ENCODE assay signal across 22 cellular contexts in the genomic region with DNA sequence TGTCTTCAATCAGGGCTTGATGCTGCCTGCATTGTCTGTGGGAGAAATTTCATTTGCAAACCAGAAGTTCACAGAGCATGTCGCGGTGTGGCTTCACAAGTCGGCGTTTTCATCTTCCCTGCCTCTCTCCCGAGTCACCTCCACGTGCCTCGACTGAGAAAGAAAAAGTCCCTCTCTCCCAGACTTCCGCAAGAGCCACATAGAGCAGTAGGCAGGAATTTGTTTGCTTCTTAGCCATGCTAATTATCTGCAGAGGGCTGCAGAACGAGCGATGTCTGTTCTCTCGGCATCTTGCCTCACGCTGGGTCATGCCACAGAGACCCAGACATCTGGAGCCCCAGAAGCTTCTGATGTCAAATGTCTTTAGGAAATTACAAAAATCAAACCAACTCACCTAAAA.
DNase-seq lines count a peak whose midpoint lies in the region; ATAC-seq and TF ChIP-seq lines count a peak whose summit lies in the region.
"Had no signal": no experiment of that assay in that cellular context is flagged by ENCODE, and none has a peak within 500 bp of the region (broad histone marks: within the 10 kb centered on the region; RNA-seq: fewer than 3 reads in every experiment).

No MANE protein-coding gene starts in this region.

- no peaks in the 10 kb centered on the region for H3K27me3 ChIP-seq in A673 (replicated peaks; ENCODE audit: insufficient read depth, low read depth, low read length, poor library complexity)
- no peaks in the 10 kb centered on the region for H3K27me3 ChIP-seq in mesendoderm (ENCODE audit: insufficient read depth, low read length, poor library complexity)
- H3K27me3 ChIP-seq: vagina had no signal

- H3K27me3 Mint-ChIP-seq in WTC11 (ENCODE audit: low read depth): peaks cover 10% of the 10 kb centered on the region

- H3K4me1 Mint-ChIP-seq in WTC11: peaks cover 13% of the 10 kb centered on the region

- no peak overlapping the region for H3K4me2 ChIP-seq in mesendoderm (ENCODE audit: low read length)

- DNase-seq in A673 (ENCODE audit: low spot score) (peak; percentile 18), Daoy (ENCODE audit: low read depth) (peak; percentile 7), WTC11 (ENCODE audit: low spot score) (no peak), mesendoderm (peak; percentile 49), activated gamma-delta T cell (lab: John Stamatoyannopoulos, UW) (no peak), cerebellum (ENCODE audit: low spot score) (no peak)
- DNase-seq in effector CD4-positive, alpha-beta T cell: no peak
- DNase-seq: activated CD4-positive, alpha-beta memory T cell treated with anti-CD3 and anti-CD28 coated beads for 36 hours; activated CD4-positive, CD25-positive, alpha-beta regulatory T cell; activated naive CD8-positive, alpha-beta T cell treated with anti-CD3 and anti-CD28 coated beads for 36 hours; foreskin fibroblast; heart right ventricle; naive thymus-derived CD8-positive, alpha-beta T cell; NCI-H1048; NCI-H187; NCI-H774; stimulated activated CD4-positive, alpha-beta T cell treated with anti-CD3 and anti-CD28 coated beads, Interleukin-4, amount 100 ng/mL, for 4 hours had no signal

- H3K18ac ChIP-seq in mesendoderm (ENCODE audit: low read length): no peak overlapping the region

- POLR2A ChIA-PET in A673 (lab: Charles Lee; ENCODE audit: low non-redundant PET) (interaction anchor here (0.5 kb wide), 1 partner anchor 1093 kb away, joined by 7 read pairs; no protein-coding TSS in a partner anchor), WTC11 (lab: Charles Lee) (interaction anchor here (0.6 kb wide), 1 partner anchor 459 kb away, joined by 3 read pairs; no protein-coding TSS in a partner anchor)

- H2BK120ac ChIP-seq in mesendoderm (ENCODE audit: low read depth, low read length): no peak overlapping the region

- H3K27ac ChIP-seq in A673 (ENCODE audit: low read depth, low read length, poor library complexity, severe bottlenecking): no peak overlapping the region
- H3K27ac ChIP-seq in mesendoderm (ENCODE audit: low read depth, low read length): no peak overlapping the region
- H3K27ac ChIP-seq: heart right ventricle, vagina had no signal

- H3K4me3 ChIP-seq in A673 (ENCODE audit: low read depth, low read length, poor library complexity, severe bottlenecking): no peak overlapping the region
- H3K4me3 ChIP-seq in mesendoderm (ENCODE audit: low read length): no peak overlapping the region
- H3K4me3 ChIP-seq: GM12878, heart right ventricle, vagina had no signal

- H3K23ac ChIP-seq in mesendoderm (ENCODE audit: low read length): no peak overlapping the region

- H3K56ac ChIP-seq in mesendoderm (ENCODE audit: low read length): no peak overlapping the region

- H3K9me3 ChIP-seq in A673 (ENCODE audit: low read depth, low read length, poor library complexity, severe bottlenecking): no peaks in the 10 kb centered on the region
- H3K9me3 ChIP-seq: heart right ventricle, vagina had no signal

- H3K4me3 Mint-ChIP-seq in WTC11: no peak overlapping the region
- H3K4me3 Mint-ChIP-seq: activated CD4-positive, alpha-beta memory T cell treated with anti-CD3 and anti-CD28 coated beads for 36 hours; activated naive CD8-positive, alpha-beta T cell treated with anti-CD3 and anti-CD28 coated beads for 36 hours had no signal

- no CpG with 5 or more reads among the region's 12 CpGs for WGBS in mesendoderm (ENCODE audit: extremely low coverage, insufficient coverage, low lambda C conversion rate)

- H3K4me1 ChIP-seq in A673 (ENCODE audit: insufficient read depth, low read length, poor library complexity, severe bottlenecking): peaks cover 7% of the 10 kb centered on the region
- H3K4me1 ChIP-seq in mesendoderm (ENCODE audit: control insufficient read depth, low read depth, low read length): peaks cover 5% of the 10 kb centered on the region
- H3K4me1 ChIP-seq: vagina had no signal

- ATAC-seq in WTC11 (peak; percentile 64), GM18502 (IDR thresholded peaks at IDR 0.05; ENCODE audit: poor library complexity, unreplicated experiment) (no peak)
- ATAC-seq: GM12878; heart right ventricle; left lobe of liver; naive thymus-derived CD8-positive, alpha-beta T cell had no signal

- no peaks in the 10 kb centered on the region for H3K79me2 ChIP-seq in mesendoderm (ENCODE audit: control insufficient read depth, insufficient read depth, low read length)

- CTCF ChIA-PET in A673 (lab: Charles Lee): no interaction called here
- CTCF ChIA-PET in WTC11 (lab: Charles Lee): no interaction called here

- H3K36me3 ChIP-seq in A673 (ENCODE audit: insufficient read depth, low read length, poor library complexity, severe bottlenecking): no peaks in the 10 kb centered on the region
- H3K36me3 ChIP-seq in mesendoderm (ENCODE audit: control insufficient read depth, insufficient read depth, low read length): no peaks in the 10 kb centered on the region
- H3K36me3 ChIP-seq: heart right ventricle, vagina had no signal

- H4K5ac ChIP-seq in mesendoderm (ENCODE audit: low read length): no peak overlapping the region

- intact Hi-C loops in A673 (cut with micrococcal nuclease; ENCODE audit: unreplicated experiment): no loop called here

- no peak overlapping the region for H3K27ac Mint-ChIP-seq in WTC11
- H3K27ac Mint-ChIP-seq: activated CD4-positive, alpha-beta memory T cell treated with anti-CD3 and anti-CD28 coated beads for 36 hours; activated naive CD8-positive, alpha-beta T cell treated with anti-CD3 and anti-CD28 coated beads for 36 hours; naive thymus-derived CD8-positive, alpha-beta T cell had no signal

- H3K79me1 ChIP-seq in mesendoderm (ENCODE audit: low read length): no peaks in the 10 kb centered on the region

- TF ChIP-seq CTCF in A673 (conservative IDR thresholded peaks at IDR 0.05; ENCODE audit: low read depth, low read length): no peak
- TF ChIP-seq CTCF in WTC11 (IDR thresholded peaks at IDR 0.05): no peak

- H4K8ac ChIP-seq in mesendoderm (ENCODE audit: low read depth, low read length): no peak overlapping the region

- H3K36me3 Mint-ChIP-seq in WTC11: no peaks in the 10 kb centered on the region
- H3K36me3 Mint-ChIP-seq: activated CD4-positive, alpha-beta memory T cell treated with anti-CD3 and anti-CD28 coated beads for 36 hours; activated naive CD8-positive, alpha-beta T cell treated with anti-CD3 and anti-CD28 coated beads for 36 hours; CD4-positive, CD25-positive, alpha-beta regulatory T cell had no signal

- H3K9ac ChIP-seq in mesendoderm (ENCODE audit: low read length): no peak overlapping the region

- no TSS peak for BruUV-seq in A673 (replicated peaks; lab: Mats Ljungman, UMichigan)

- H2AK5ac ChIP-seq in mesendoderm (ENCODE audit: low read length): no peak overlapping the region

- H3K4ac ChIP-seq in mesendoderm (ENCODE audit: low read depth, low read length): no peak overlapping the region

- no peak overlapping the region for H2BK5ac ChIP-seq in mesendoderm (ENCODE audit: low read length)

- H3K9me3 Mint-ChIP-seq in WTC11: no peaks in the 10 kb centered on the region
- H3K9me3 Mint-ChIP-seq: activated CD4-positive, alpha-beta memory T cell treated with anti-CD3 and anti-CD28 coated beads for 36 hours; activated naive CD8-positive, alpha-beta T cell treated with anti-CD3 and anti-CD28 coated beads for 36 hours; naive thymus-derived CD8-positive, alpha-beta T cell had no signal

- H2BK15ac ChIP-seq in mesendoderm (replicated peaks; ENCODE audit: low read depth): no peak overlapping the region

TF ChIP-seq in WTC11, 78 proteins besides CTCF, POLR2A, EP300 and RAD21 (continues in another document):
- TF ChIP-seq MXD4 (CRISPR knock-in tag; IDR thresholded peaks at IDR 0.05; ENCODE audit: borderline replicate concordance) (no peak), HMGA2 (CRISPR knock-in tag; IDR thresholded peaks at IDR 0.05) (no peak), FOXP1 (CRISPR knock-in tag; IDR thresholded peaks at IDR 0.05; ENCODE audit: borderline replicate concordance) (no peak)
- TF ChIP-seq, protein P1, sequence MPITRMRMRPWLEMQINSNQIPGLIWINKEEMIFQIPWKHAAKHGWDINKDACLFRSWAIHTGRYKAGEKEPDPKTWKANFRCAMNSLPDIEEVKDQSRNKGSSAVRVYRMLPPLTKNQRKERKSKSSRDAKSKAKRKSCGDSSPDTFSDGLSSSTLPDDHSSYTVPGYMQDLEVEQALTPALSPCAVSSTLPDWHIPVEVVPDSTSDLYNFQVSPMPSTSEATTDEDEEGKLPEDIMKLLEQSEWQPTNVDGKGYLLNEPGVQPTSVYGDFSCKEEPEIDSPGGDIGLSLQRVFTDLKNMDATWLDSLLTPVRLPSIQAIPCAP (CRISPR knock-in tag; IDR thresholded peaks at IDR 0.05): no peak
- TF ChIP-seq, protein P2, sequence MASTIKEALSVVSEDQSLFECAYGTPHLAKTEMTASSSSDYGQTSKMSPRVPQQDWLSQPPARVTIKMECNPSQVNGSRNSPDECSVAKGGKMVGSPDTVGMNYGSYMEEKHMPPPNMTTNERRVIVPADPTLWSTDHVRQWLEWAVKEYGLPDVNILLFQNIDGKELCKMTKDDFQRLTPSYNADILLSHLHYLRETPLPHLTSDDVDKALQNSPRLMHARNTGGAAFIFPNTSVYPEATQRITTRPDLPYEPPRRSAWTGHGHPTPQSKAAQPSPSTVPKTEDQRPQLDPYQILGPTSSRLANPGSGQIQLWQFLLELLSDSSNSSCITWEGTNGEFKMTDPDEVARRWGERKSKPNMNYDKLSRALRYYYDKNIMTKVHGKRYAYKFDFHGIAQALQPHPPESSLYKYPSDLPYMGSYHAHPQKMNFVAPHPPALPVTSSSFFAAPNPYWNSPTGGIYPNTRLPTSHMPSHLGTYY (CRISPR knock-in tag; IDR thresholded peaks at IDR 0.05): no peak
- TF ChIP-seq, protein P3, sequence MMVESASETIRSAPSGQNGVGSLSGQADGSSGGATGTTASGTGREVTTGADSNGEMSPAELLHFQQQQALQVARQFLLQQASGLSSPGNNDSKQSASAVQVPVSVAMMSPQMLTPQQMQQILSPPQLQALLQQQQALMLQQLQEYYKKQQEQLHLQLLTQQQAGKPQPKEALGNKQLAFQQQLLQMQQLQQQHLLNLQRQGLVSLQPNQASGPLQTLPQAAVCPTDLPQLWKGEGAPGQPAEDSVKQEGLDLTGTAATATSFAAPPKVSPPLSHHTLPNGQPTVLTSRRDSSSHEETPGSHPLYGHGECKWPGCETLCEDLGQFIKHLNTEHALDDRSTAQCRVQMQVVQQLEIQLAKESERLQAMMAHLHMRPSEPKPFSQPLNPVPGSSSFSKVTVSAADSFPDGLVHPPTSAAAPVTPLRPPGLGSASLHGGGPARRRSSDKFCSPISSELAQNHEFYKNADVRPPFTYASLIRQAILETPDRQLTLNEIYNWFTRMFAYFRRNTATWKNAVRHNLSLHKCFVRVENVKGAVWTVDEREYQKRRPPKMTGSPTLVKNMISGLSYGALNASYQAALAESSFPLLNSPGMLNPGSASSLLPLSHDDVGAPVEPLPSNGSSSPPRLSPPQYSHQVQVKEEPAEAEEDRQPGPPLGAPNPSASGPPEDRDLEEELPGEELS (CRISPR knock-in tag; IDR thresholded peaks at IDR 0.05): no peak
- TF ChIP-seq, protein P4, sequence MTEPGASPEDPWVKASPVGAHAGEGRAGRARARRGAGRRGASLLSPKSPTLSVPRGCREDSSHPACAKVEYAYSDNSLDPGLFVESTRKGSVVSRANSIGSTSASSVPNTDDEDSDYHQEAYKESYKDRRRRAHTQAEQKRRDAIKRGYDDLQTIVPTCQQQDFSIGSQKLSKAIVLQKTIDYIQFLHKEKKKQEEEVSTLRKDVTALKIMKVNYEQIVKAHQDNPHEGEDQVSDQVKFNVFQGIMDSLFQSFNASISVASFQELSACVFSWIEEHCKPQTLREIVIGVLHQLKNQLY (CRISPR knock-in tag; IDR thresholded peaks at IDR 0.05): no peak

Comparison
In these comparisons a context has a peak if more than half of its experiments do, and no peak if none do; other contexts are left out.
1. DNase-seq: peak in A673 (single experiment), Daoy (single experiment) and mesendoderm (single experiment); none in WTC11 (single experiment), activated gamma-delta T cell (single experiment), effector CD4-positive, alpha-beta T cell (single experiment) and cerebellum (single experiment).